Comparison of ENCODE assay signal across 15 cellular contexts in genomic region chr9:90204128-90204838, GRCh38.
"Had no signal": no experiment of that assay in that cellular context is flagged by ENCODE, and none has a peak within 500 bp of the region (broad histone marks: within the 10 kb centered on the region; RNA-seq: fewer than 3 reads in every experiment).

No MANE protein-coding gene starts in this region.

- DNase-seq: dorsolateral prefrontal cortex; effector CD4-positive, alpha-beta T cell; head of caudate nucleus; kidney; left lung; natural killer cell; right lobe of liver; small intestine; stimulated activated CD4-positive, alpha-beta T cell treated with anti-CD3 and anti-CD28 coated beads, Interleukin-15, amount 100 ng/mL, for 24 hours; stimulated activated CD4-positive, alpha-beta T cell treated with anti-CD3 and anti-CD28 coated beads, Interleukin-2, amount 100 ng/mL, for 48 hours; stimulated activated naive CD4-positive, alpha-beta T cell treated with Interleukin-2 at 50 U/mL for 16 hours; stomach; thyroid gland; trophoblast cell had no signal

- H3K36me3 Mint-ChIP-seq: natural killer cell had no signal

- H3K4me1 Mint-ChIP-seq: natural killer cell had no signal

- H3K4me3 Mint-ChIP-seq: natural killer cell had no signal

- H3K9me3 Mint-ChIP-seq: natural killer cell had no signal

- ATAC-seq: left lung, natural killer cell, right lobe of liver had no signal

- H3K27ac Mint-ChIP-seq: natural killer cell, progenitor cell of endocrine pancreas had no signal
